In genomic region chr10:72215611-72216549, GRCh38 we compare ENCODE assay signal across 1 cellular context.
TF ChIP-seq lines count a peak whose summit lies in the region.

Gene ANAPC16 (plus strand): TSS chr10:72216012. CDS start chr10:72223915, 7,903 bp downstream.
Gene ASCC1 (minus strand): TSS chr10:72216276. CDS start chr10:72213298, 2,978 bp downstream.

TF ChIP-seq in K562, 482 proteins besides CTCF, POLR2A, EP300 and RAD21 (continued from another document):
- TF ChIP-seq ZNF639 (CRISPR knock-in tag; conservative IDR thresholded peaks at IDR 0.05 in 1 of 2, IDR thresholded peaks at IDR 0.05 in 1 of 2), result peak in 1 of 2 experiments; percentile 64; a peak in 2 of 4 replicates
- TF ChIP-seq ZNF311 (CRISPR knock-in tag; IDR thresholded peaks at IDR 0.05), result no peak
- no peak for TF ChIP-seq CBX8 (IDR thresholded peaks at IDR 0.05; ENCODE audit: borderline replicate concordance, extremely low read depth, low read depth, low read length, poor library complexity, severe bottlenecking)
- TF ChIP-seq PRPF4 (IDR thresholded peaks at IDR 0.05; ENCODE audit: insufficient read depth, low read depth, low read length, poor library complexity, severe bottlenecking), result no peak
- no peak for TF ChIP-seq FOXJ2 (tag; IDR thresholded peaks at IDR 0.05)
- TF ChIP-seq ETV6 (IDR thresholded peaks at IDR 0.05; ENCODE audit: borderline replicate concordance in 1 of 2, low read depth in 2 of 2, low read length in 1 of 2), result 0 out of 4 replicates have a peak, but pooled peaks of 1 of the 2 experiments have one; percentile 61
- no peak for TF ChIP-seq ETV6 (CRISPR knock-in tag; IDR thresholded peaks at IDR 0.05; ENCODE audit: borderline replicate concordance)
- TF ChIP-seq ZNF184 (CRISPR knock-in tag; IDR thresholded peaks at IDR 0.05), result no peak
- TF ChIP-seq PHF21A (IDR thresholded peaks at IDR 0.05; ENCODE audit: borderline replicate concordance, low read depth), result peak; percentile 18; the same call in 1 of the 2 replicates
- TF ChIP-seq BCLAF1 (IDR thresholded peaks at IDR 0.05; ENCODE audit: borderline replicate concordance in 1 of 2, control insufficient read depth in 1 of 2, low read depth in 2 of 2, low read length in 1 of 2), result no peak
- TF ChIP-seq TBL1XR1 (IDR thresholded peaks at IDR 0.05; ENCODE audit: low read length in 2 of 2), result peak in 1 of 2 experiments; percentile 55; a peak in 3 of 4 replicates
- TF ChIP-seq MBD1 (CRISPR knock-in tag; IDR thresholded peaks at IDR 0.05), result no peak
- peak; percentile 95 for TF ChIP-seq POLR2H (tag; IDR thresholded peaks at IDR 0.05; ENCODE audit: low read depth)
- TF ChIP-seq NR4A1 (CRISPR knock-in tag; IDR thresholded peaks at IDR 0.05), result no peak
- peak; percentile 66 for TF ChIP-seq NR4A1 (tag; IDR thresholded peaks at IDR 0.05)
- peak; percentile 98 for TF ChIP-seq HNRNPLL (IDR thresholded peaks at IDR 0.05; ENCODE audit: low read depth, low read length, poor library complexity, severe bottlenecking)
- TF ChIP-seq POLR2G (IDR thresholded peaks at IDR 0.05; ENCODE audit: low read depth, low read length), result peak; percentile 99
- no peak for TF ChIP-seq SNAPC5 (CRISPR knock-in tag; IDR thresholded peaks at IDR 0.05)
- no peak; the same call in none of the 2 replicates for TF ChIP-seq SMARCA4 (IDR thresholded peaks at IDR 0.05)
- TF ChIP-seq SUPT5H (IDR thresholded peaks at IDR 0.05), result peak; percentile 99
- TF ChIP-seq MTA3 (IDR thresholded peaks at IDR 0.05; ENCODE audit: borderline replicate concordance), result peak; percentile 94; the same call in 1 of the 2 replicates
- no peak for TF ChIP-seq SNRNP70 (optimal IDR thresholded peaks at IDR 0.05; ENCODE audit: low read depth, low read length)
- TF ChIP-seq SMAD2 (IDR thresholded peaks at IDR 0.05; ENCODE audit: low read depth, low read length), result no peak
- TF ChIP-seq ZNF197 (CRISPR knock-in tag; IDR thresholded peaks at IDR 0.05; ENCODE audit: low read depth), result no peak; the same call in 1 of the 2 replicates
- TF ChIP-seq JUN (IDR thresholded peaks at IDR 0.05; ENCODE audit: borderline replicate concordance, low read depth, low read length), result peak; percentile 71
- TF ChIP-seq JUN (CRISPR knock-in tag; IDR thresholded peaks at IDR 0.05; ENCODE audit: borderline replicate concordance), result no peak
- no peak for TF ChIP-seq ZBTB7A (IDR thresholded peaks at IDR 0.05; ENCODE audit: borderline replicate concordance, control insufficient read depth, low read depth, low read length)
TF ChIP-seq in K562: peak in this region for 188.
